In the genomic region with DNA sequence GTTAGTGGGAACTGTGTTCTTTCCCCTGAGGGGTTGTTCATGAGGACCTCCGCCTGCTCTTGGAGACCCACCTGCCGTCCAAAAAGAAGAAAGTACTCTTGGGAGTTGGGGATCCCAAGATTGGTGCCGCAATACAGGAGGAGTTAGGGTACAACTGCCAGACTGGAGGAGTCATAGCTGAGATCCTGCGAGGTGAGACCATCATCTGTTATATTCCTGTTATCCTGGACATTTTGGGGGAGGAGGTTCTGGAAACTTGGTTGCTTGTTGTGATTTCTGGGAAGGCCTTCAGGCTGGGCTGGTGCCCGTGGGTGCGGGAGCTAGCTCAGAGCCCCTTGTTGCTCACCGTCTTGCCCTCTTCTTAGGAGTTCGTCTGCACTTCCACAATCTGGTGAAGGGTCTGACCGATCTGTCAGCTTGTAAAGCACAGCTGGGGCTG, we compare ENCODE assay signal across 10 cellular contexts. TPM values are rescaled to one million over a fixed set of nuclear protein-coding genes. Genes with fewer than 3 reads are reported as not detected.
A peak's percentile ranks its signal among the peaks of the same experiment; 100 is the strongest.
DNase-seq lines count a peak whose midpoint lies in the region; ATAC-seq, FAIRE-seq and TF ChIP-seq lines count a peak whose summit lies in the region.
"Had no signal": no experiment of that assay in that cellular context is flagged by ENCODE, and none has a peak within 500 bp of the region (broad histone marks: within the 10 kb centered on the region; RNA-seq: fewer than 3 reads in every experiment).

No MANE protein-coding gene starts in this region.

- H3K27ac ChIP-seq in left ventricle myocardium inferior (replicated peaks) (no peak overlapping the region), suprapubic skin (no peak overlapping the region)

- H3K4me3 ChIP-seq in left ventricle myocardium inferior, result peak overlapping the region; percentile 95
- peak overlapping the region; percentile 100 for H3K4me3 ChIP-seq in iPS-11a (ENCODE audit: low read depth, low read length)
- H3K4me3 ChIP-seq in suprapubic skin, result peak overlapping the region; percentile 97

- 86% methylated on average over 9 of the region's 9 CpGs for WGBS in suprapubic skin

- H3K9me3 ChIP-seq in left ventricle myocardium inferior (replicated peaks) (no peaks in the 10 kb centered on the region), suprapubic skin (no peaks in the 10 kb centered on the region)

- no peaks in the 10 kb centered on the region for H3K27me3 Mint-ChIP-seq in activated CD4-positive, alpha-beta memory T cell treated with anti-CD3 and anti-CD28 coated beads, Interleukin-2, amount 10 ng/mL, durations not matched to agents 7 days and 5 days

- H3K4me1 Mint-ChIP-seq in activated CD4-positive, alpha-beta memory T cell treated with anti-CD3 and anti-CD28 coated beads, Interleukin-2, amount 10 ng/mL, durations not matched to agents 7 days and 5 days, result peaks cover 71% of the 10 kb centered on the region

- TF ChIP-seq POLR2A in suprapubic skin (IDR thresholded peaks at IDR 0.05), result no peak

- no peak for FAIRE-seq in GM19239 (lab: Jason Lieb, UNC)

- H3K27me3 ChIP-seq in left ventricle myocardium inferior (ENCODE audit: low read depth), result no peaks in the 10 kb centered on the region
- H3K27me3 ChIP-seq in suprapubic skin, result no peaks in the 10 kb centered on the region

- ATAC-seq in Right ventricle myocardium superior (ENCODE audit: poor library complexity), result no peak

- TF ChIP-seq CTCF in left ventricle myocardium inferior (IDR thresholded peaks at IDR 0.05; ENCODE audit: borderline replicate concordance) (no peak), suprapubic skin (IDR thresholded peaks at IDR 0.05) (no peak), GM13977 (IDR thresholded peaks at IDR 0.05; ENCODE audit: extremely low read depth, insufficient read depth, missing control alignments) (no peak)

- H3K4me1 ChIP-seq in left ventricle myocardium inferior (peaks cover 35% of the 10 kb centered on the region), suprapubic skin (peaks cover 29% of the 10 kb centered on the region)

- POLR2A ChIA-PET in activated CD4-positive, alpha-beta memory T cell treated with anti-CD3 and anti-CD28 coated beads, Interleukin-2, amount 10 ng/mL, durations not matched to agents 7 days and 5 days (lab: Charles Lee), result interaction anchor here (3.4 to 6.0 kb wide), 3 partner anchors 10 to 185 kb away, joined by 16 to 199 read pairs (median 75); partner anchors contain the start of genes IDH3B and SNRPB

- H3K36me3 ChIP-seq in left ventricle myocardium inferior, result peaks cover 59% of the 10 kb centered on the region
- peaks cover 53% of the 10 kb centered on the region for H3K36me3 ChIP-seq in suprapubic skin

- CTCF ChIA-PET in activated CD4-positive, alpha-beta memory T cell treated with anti-CD3 and anti-CD28 coated beads, Interleukin-2, amount 10 ng/mL, durations not matched to agents 7 days and 5 days (lab: Charles Lee), result interaction anchor here (1.6 kb wide), 1 partner anchor 133 kb away, joined by 5 read pairs; no protein-coding TSS in a partner anchor

- H3K36me3 Mint-ChIP-seq in activated CD4-positive, alpha-beta memory T cell treated with anti-CD3 and anti-CD28 coated beads, Interleukin-2, amount 10 ng/mL, durations not matched to agents 7 days and 5 days (ENCODE audit: low read depth), result peaks cover 65% of the 10 kb centered on the region

- no peaks in the 10 kb centered on the region for H3K9me3 Mint-ChIP-seq in activated CD4-positive, alpha-beta memory T cell treated with anti-CD3 and anti-CD28 coated beads, Interleukin-2, amount 10 ng/mL, durations not matched to agents 7 days and 5 days

- DNase-seq in left ventricle myocardium inferior (no peak), Right ventricle myocardium superior (no peak), suprapubic skin (ENCODE audit: low spot score in 2 of 2) (no peak), GM19239 (ENCODE audit: insufficient read length, low spot score) (no peak), SKM-1 treated with dmso at 0.1 percent for 144 hours (lab: John Stamatoyannopoulos, UW; ENCODE audit: unreplicated experiment) (no peak), GM13977 (ENCODE audit: low spot score) (no peak)
- no peak for DNase-seq in activated CD4-positive, alpha-beta memory T cell treated with anti-CD3 and anti-CD28 coated beads, Interleukin-2, amount 10 ng/mL, durations not matched to agents 7 days and 5 days
- DNase-seq: DMS79, NCI-H1092 had no signal

- H3K4me3 Mint-ChIP-seq in activated CD4-positive, alpha-beta memory T cell treated with anti-CD3 and anti-CD28 coated beads, Interleukin-2, amount 10 ng/mL, durations not matched to agents 7 days and 5 days, result peak overlapping the region; percentile 84

- peak overlapping the region; percentile 75 for H3K27ac Mint-ChIP-seq in activated CD4-positive, alpha-beta memory T cell treated with anti-CD3 and anti-CD28 coated beads, Interleukin-2, amount 10 ng/mL, durations not matched to agents 7 days and 5 days

- intact Hi-C loops in left ventricle myocardium inferior (cut with micrococcal nuclease) (no loop called here), Right ventricle myocardium superior (cut with DNase I) (no loop called here)

- in situ Hi-C loops in GM13977 (cut with MboI; ENCODE audit: low pct_unique_long_range_greater_than_20kb, low sequenced_read_pairs, unreplicated experiment), result no loop called here

- no peak for TF ChIP-seq EP300 in suprapubic skin (IDR thresholded peaks at IDR 0.05)

RNA-seq across cellular contexts. Expression of gene NOP56, which starts 2.0 kb away (rescaled TPM):
- 47.3 TPM for total RNA-seq in left ventricle myocardium inferior
- 45.6 TPM for total RNA-seq in Right ventricle myocardium superior
- total RNA-seq in activated CD4-positive, alpha-beta memory T cell treated with anti-CD3 and anti-CD28 coated beads, Interleukin-2, amount 10 ng/mL, durations not matched to agents 7 days and 5 days, result 100 to 1,000 TPM; 285 to 302 TPM
- 100 to 1,000 TPM in 3 of 4 donors, 10 to 100 TPM in 1; 81.2 to 140 (median 109) TPM for total RNA-seq in suprapubic skin

RNA-seq across cellular contexts. Expression of gene IDH3B, which starts 9.6 kb away (rescaled TPM):
- 220 TPM for total RNA-seq in left ventricle myocardium inferior
- 277 TPM for total RNA-seq in Right ventricle myocardium superior
- 10 to 100 TPM; 78.8 to 82.2 TPM for total RNA-seq in activated CD4-positive, alpha-beta memory T cell treated with anti-CD3 and anti-CD28 coated beads, Interleukin-2, amount 10 ng/mL, durations not matched to agents 7 days and 5 days
- 100 to 1,000 TPM; 119 to 135 (median 121) TPM for total RNA-seq in suprapubic skin

RNA-seq across cellular contexts. Expression of gene EBF4, which starts 38.2 kb away (rescaled TPM):
- total RNA-seq in left ventricle myocardium inferior, result 4.9 TPM
- 2.9 TPM for total RNA-seq in Right ventricle myocardium superior
- 1 to 10 TPM; 2.7 to 2.9 TPM for total RNA-seq in activated CD4-positive, alpha-beta memory T cell treated with anti-CD3 and anti-CD28 coated beads, Interleukin-2, amount 10 ng/mL, durations not matched to agents 7 days and 5 days
- total RNA-seq in suprapubic skin, result 10 to 100 TPM in 1 of 4 donors, 1 to 10 TPM in 3; 5.9 to 12.6 (median 6.3) TPM
